Comparison of ENCODE assay signal across 8 cellular contexts in genomic region chr14:75294649-75295033, GRCh38. TPM values are rescaled to one million over a fixed set of nuclear protein-coding genes. Genes with fewer than 3 reads are reported as not detected.
DNase-seq lines count a peak whose midpoint lies in the region; ATAC-seq and TF ChIP-seq lines count a peak whose summit lies in the region.

No MANE protein-coding gene starts in this region.

- peak overlapping the region; percentile 76 for H3K27ac Mint-ChIP-seq in activated CD8-positive, alpha-beta T cell treated with anti-CD3 and anti-CD28 coated beads for 36 hours
- peak overlapping the region; percentile 96 for H3K27ac Mint-ChIP-seq in stimulated activated effector memory CD8-positive, alpha-beta T cell treated with anti-CD3 and anti-CD28 coated beads, Interleukin-12 subunit alpha, Interleukin-12 subunit beta, amount 100 ng/mL, for 72 hours

- POLR2A ChIA-PET in activated CD8-positive, alpha-beta T cell treated with anti-CD3 and anti-CD28 coated beads for 36 hours (lab: Charles Lee): interaction anchor here (0.9 to 1.9 kb wide), 7 partner anchors 10 to 163 kb away, joined by 3 to 17 read pairs (median 4); no protein-coding TSS in a partner anchor

- H3K27me3 Mint-ChIP-seq in activated T-cell treated with anti-CD3 and anti-CD28 coated beads, Interleukin-2, amount 50 U/mL, for 4 hours (ENCODE audit: low read depth): peaks cover 4% of the 10 kb centered on the region
- H3K27me3 Mint-ChIP-seq in activated CD8-positive, alpha-beta T cell treated with anti-CD3 and anti-CD28 coated beads for 36 hours: peaks cover 3% of the 10 kb centered on the region

- ATAC-seq in activated T-cell treated with anti-CD3 and anti-CD28 coated beads, Interleukin-2, amount 50 U/mL, for 4 hours: no peak
- no peak for ATAC-seq in activated CD8-positive, alpha-beta T cell treated with anti-CD3 and anti-CD28 coated beads for 36 hours
- no peak for ATAC-seq in stimulated activated effector memory CD8-positive, alpha-beta T cell treated with anti-CD3 and anti-CD28 coated beads, Interleukin-12 subunit alpha, Interleukin-12 subunit beta, amount 100 ng/mL, for 72 hours
- no peak for ATAC-seq in HG03039 (IDR thresholded peaks at IDR 0.05; ENCODE audit: unreplicated experiment)

- H3K9me3 ChIP-seq in iPS-18a (ENCODE audit: control insufficient read depth, low read depth, low read length): no peaks in the 10 kb centered on the region

- CTCF ChIA-PET in activated CD8-positive, alpha-beta T cell treated with anti-CD3 and anti-CD28 coated beads for 36 hours (lab: Charles Lee): interaction anchor here (0.8 to 16.2 kb wide), 14 partner anchors 11 to 366 kb away, joined by 3 to 268 read pairs (median 4); partner anchors contain the start of genes ERG28 and NEK9

- no peaks in the 10 kb centered on the region for H3K27me3 ChIP-seq in iPS-18a (ENCODE audit: control insufficient read depth, insufficient read depth, low read length)

- H3K4me3 ChIP-seq in iPS-18a (ENCODE audit: low read length): peak overlapping the region; percentile 74

- peaks cover 17% of the 10 kb centered on the region for H3K4me1 Mint-ChIP-seq in activated T-cell treated with anti-CD3 and anti-CD28 coated beads, Interleukin-2, amount 50 U/mL, for 4 hours (ENCODE audit: low read depth)
- H3K4me1 Mint-ChIP-seq in activated CD8-positive, alpha-beta T cell treated with anti-CD3 and anti-CD28 coated beads for 36 hours (ENCODE audit: low read depth): peaks cover 22% of the 10 kb centered on the region
- peaks cover 12% of the 10 kb centered on the region for H3K4me1 Mint-ChIP-seq in stimulated activated effector memory CD8-positive, alpha-beta T cell treated with anti-CD3 and anti-CD28 coated beads, Interleukin-12 subunit alpha, Interleukin-12 subunit beta, amount 100 ng/mL, for 72 hours

- DNase-seq in activated T-cell treated with anti-CD3 and anti-CD28 coated beads, Interleukin-2, amount 50 U/mL, for 4 hours: no peak
- DNase-seq in activated T-cell treated with anti-CD3 and anti-CD28 coated beads for 4 hours (no peak), posterior cingulate gyrus (no peak)
- no peak for DNase-seq in activated CD8-positive, alpha-beta T cell treated with anti-CD3 and anti-CD28 coated beads for 36 hours
- DNase-seq in stimulated activated effector memory CD8-positive, alpha-beta T cell treated with anti-CD3 and anti-CD28 coated beads, Interleukin-12 subunit alpha, Interleukin-12 subunit beta, amount 100 ng/mL, for 72 hours (ENCODE audit: low spot score in 2 of 2): no peak
- DNase-seq in activated CD4-positive, CD25-positive, alpha-beta regulatory T cell (lab: John Stamatoyannopoulos, UW): no peak

- no peaks in the 10 kb centered on the region for H3K36me3 ChIP-seq in iPS-18a (ENCODE audit: control insufficient read depth, low read depth, low read length)

- H3K4me3 Mint-ChIP-seq in activated T-cell treated with anti-CD3 and anti-CD28 coated beads, Interleukin-2, amount 50 U/mL, for 4 hours: peak overlapping the region; percentile 82
- peak overlapping the region; percentile 74 for H3K4me3 Mint-ChIP-seq in activated CD8-positive, alpha-beta T cell treated with anti-CD3 and anti-CD28 coated beads for 36 hours
- H3K4me3 Mint-ChIP-seq in stimulated activated effector memory CD8-positive, alpha-beta T cell treated with anti-CD3 and anti-CD28 coated beads, Interleukin-12 subunit alpha, Interleukin-12 subunit beta, amount 100 ng/mL, for 72 hours: peak overlapping the region; percentile 78

- H3K9ac ChIP-seq in iPS-18a (ENCODE audit: low read length): peak overlapping the region; percentile 78

- peaks cover 8% of the 10 kb centered on the region for H3K4me1 ChIP-seq in iPS-18a (ENCODE audit: control insufficient read depth, low read depth, low read length)

- no peaks in the 10 kb centered on the region for H3K36me3 Mint-ChIP-seq in activated T-cell treated with anti-CD3 and anti-CD28 coated beads, Interleukin-2, amount 50 U/mL, for 4 hours (ENCODE audit: insufficient read depth)
- H3K36me3 Mint-ChIP-seq in activated CD8-positive, alpha-beta T cell treated with anti-CD3 and anti-CD28 coated beads for 36 hours (ENCODE audit: low read depth): no peaks in the 10 kb centered on the region
- H3K36me3 Mint-ChIP-seq in stimulated activated effector memory CD8-positive, alpha-beta T cell treated with anti-CD3 and anti-CD28 coated beads, Interleukin-12 subunit alpha, Interleukin-12 subunit beta, amount 100 ng/mL, for 72 hours: no peaks in the 10 kb centered on the region

- peak; percentile 39 for TF ChIP-seq CTCF in activated CD8-positive, alpha-beta T cell treated with anti-CD3 and anti-CD28 coated beads for 36 hours (IDR thresholded peaks at IDR 0.05)

- peak overlapping the region; percentile 89 for H3K27ac ChIP-seq in iPS-18a (ENCODE audit: low read length)

- H3K9me3 Mint-ChIP-seq in activated T-cell treated with anti-CD3 and anti-CD28 coated beads, Interleukin-2, amount 50 U/mL, for 4 hours: no peaks in the 10 kb centered on the region
- no peaks in the 10 kb centered on the region for H3K9me3 Mint-ChIP-seq in activated CD8-positive, alpha-beta T cell treated with anti-CD3 and anti-CD28 coated beads for 36 hours
- H3K9me3 Mint-ChIP-seq in stimulated activated effector memory CD8-positive, alpha-beta T cell treated with anti-CD3 and anti-CD28 coated beads, Interleukin-12 subunit alpha, Interleukin-12 subunit beta, amount 100 ng/mL, for 72 hours: no peaks in the 10 kb centered on the region

- intact Hi-C loops in activated CD8-positive, alpha-beta T cell treated with anti-CD3 and anti-CD28 coated beads for 36 hours (cut with micrococcal nuclease): loop anchor here (2.0 kb wide), 1 partner anchor 162 kb away; no protein-coding TSS in a partner anchor
- intact Hi-C loops in posterior cingulate gyrus (cut with DNase I): loop anchor here (1.0 to 10.0 kb wide), 4 partner anchors 16 to 117 kb away; partner anchors contain the start of genes FOS and TMED10

RNA-seq across cellular contexts. Expression of gene FOS, which starts 16.0 kb away (rescaled TPM):
- 10 to 100 TPM; 16.8 to 19.5 (median 18.1) TPM for total RNA-seq in activated T-cell treated with anti-CD3 and anti-CD28 coated beads, Interleukin-2, amount 50 U/mL, for 4 hours
- total RNA-seq in activated CD8-positive, alpha-beta T cell treated with anti-CD3 and anti-CD28 coated beads for 36 hours: 10 to 100 TPM; 81.8 to 84.6 TPM

Comparison
In these comparisons a context has a peak if more than half of its experiments do, and no peak if none do; other contexts are left out.
1. RNA of gene FOS, which starts 16.0 kb away (total RNA-seq): 81.8 to 84.6 TPM in activated CD8-positive, alpha-beta T cell treated with anti-CD3 and anti-CD28 coated beads for 36 hours; 16.8 to 19.5 TPM in activated T-cell treated with anti-CD3 and anti-CD28 coated beads, Interleukin-2, amount 50 U/mL, for 4 hours; every median in the first group is over 4 times any median in the second.
2. Peak in every context shown above with its lines, with median percentiles within 50 percentile points of each other: H3K4me3 Mint-ChIP-seq.